Comparison of ENCODE assay signal across 12 cellular contexts in genomic region chr2:39434233-39434897, GRCh38. TPM values are rescaled to one million over a fixed set of nuclear protein-coding genes. Genes with fewer than 3 reads are reported as not detected.
DNase-seq lines count a peak whose midpoint lies in the region; ATAC-seq and TF ChIP-seq lines count a peak whose summit lies in the region.
"Had no signal": no experiment of that assay in that cellular context is flagged by ENCODE, and none has a peak within 500 bp of the region (broad histone marks: within the 10 kb centered on the region; RNA-seq: fewer than 3 reads in every experiment).

No MANE protein-coding gene starts in this region.

- CTCF ChIA-PET in HEK293T (lab: Yijun Ruan, JAX), result no interaction called here

- no peak overlapping the region for H3K9ac ChIP-seq in iPS-20b (ENCODE audit: low read depth, low read length)

- H3K4me3 Mint-ChIP-seq in activated T-cell treated with anti-CD3 and anti-CD28 coated beads, Interleukin-2, amount 50 U/mL, for 72 hours, result peak overlapping the region; percentile 2 to 16

- H3K9me3 Mint-ChIP-seq in activated T-cell treated with anti-CD3 and anti-CD28 coated beads, Interleukin-2, amount 50 U/mL, for 72 hours, result no peaks in the 10 kb centered on the region
- H3K9me3 Mint-ChIP-seq: effector memory CD8-positive, alpha-beta T cell had no signal

- peaks cover 6 to 30% of the 10 kb centered on the region in 2 donors for H3K4me1 ChIP-seq in ascending aorta
- peaks cover 53% of the 10 kb centered on the region for H3K4me1 ChIP-seq in iPS-20b (ENCODE audit: insufficient read depth, low read length)

- H3K27me3 ChIP-seq in ascending aorta (no peaks in the 10 kb centered on the region), iPS-20b (ENCODE audit: insufficient read depth, low read length) (no peaks in the 10 kb centered on the region)

- H3K27ac Mint-ChIP-seq in activated T-cell treated with anti-CD3 and anti-CD28 coated beads, Interleukin-2, amount 50 U/mL, for 72 hours, result no peak overlapping the region
- H3K27ac Mint-ChIP-seq: effector memory CD8-positive, alpha-beta T cell had no signal

- peak overlapping the region; percentile 10 to 16 for H3K27ac ChIP-seq in ascending aorta
- no peak overlapping the region for H3K27ac ChIP-seq in iPS-20b (ENCODE audit: low read length)

- no peaks in the 10 kb centered on the region for H3K36me3 ChIP-seq in ascending aorta
- H3K36me3 ChIP-seq in iPS-20b (ENCODE audit: insufficient read depth, low read depth, low read length), result no peaks in the 10 kb centered on the region

- H3K27me3 Mint-ChIP-seq in activated T-cell treated with anti-CD3 and anti-CD28 coated beads, Interleukin-2, amount 50 U/mL, for 72 hours (ENCODE audit: low read depth), result no peaks in the 10 kb centered on the region
- H3K27me3 Mint-ChIP-seq: effector memory CD8-positive, alpha-beta T cell had no signal

- POLR2A ChIA-PET in HEK293T (lab: Yijun Ruan, JAX), result no interaction called here

- peaks cover 1% of the 10 kb centered on the region in 2 donors for H3K36me3 Mint-ChIP-seq in activated T-cell treated with anti-CD3 and anti-CD28 coated beads, Interleukin-2, amount 50 U/mL, for 72 hours (ENCODE audit: insufficient read depth in 2 of 2)

- no peak for ATAC-seq in activated T-cell treated with anti-CD3 and anti-CD28 coated beads, Interleukin-2, amount 50 U/mL, for 72 hours (replicated peaks in 1 of 2)
- ATAC-seq in HG03460 (IDR thresholded peaks at IDR 0.05; ENCODE audit: unreplicated experiment), result no peak
- ATAC-seq: effector memory CD8-positive, alpha-beta T cell had no signal

- peaks cover 76% of the 10 kb centered on the region for H3K4me1 Mint-ChIP-seq in activated T-cell treated with anti-CD3 and anti-CD28 coated beads, Interleukin-2, amount 50 U/mL, for 72 hours (ENCODE audit: low read depth)

- DNase-seq in activated T-cell treated with anti-CD3 and anti-CD28 coated beads, Interleukin-2, amount 50 U/mL, for 72 hours, result no peak
- DNase-seq in activated T-cell treated with anti-CD3 and anti-CD28 coated beads for 4 hours (no peak), ascending aorta (ENCODE audit: low spot score in 2 of 2) (no peak), superior temporal gyrus (ENCODE audit: extremely low spot score) (peak; percentile 16), NCI-H774 (lab: John Stamatoyannopoulos, UW) (no peak), HEK293T (ENCODE audit: extremely low spot score) (no peak)
- DNase-seq: activated CD4-positive, CD25-positive, alpha-beta regulatory T cell treated with anti-CD3 and anti-CD28 coated beads, Interleukin-2, amount 50 U/mL, for 72 hours; effector memory CD8-positive, alpha-beta T cell; islet precursor cell; NCI-H1694 treated with DMSO at 0.1 percent for 48 hours had no signal

- no peak for TF ChIP-seq CTCF in ascending aorta (IDR thresholded peaks at IDR 0.05)

- peak overlapping the region; percentile 97 to 99 for H3K4me3 ChIP-seq in ascending aorta
- peak overlapping the region; percentile 95 for H3K4me3 ChIP-seq in iPS-20b (ENCODE audit: low read length)

- intact Hi-C loops in ascending aorta (cut with DNase I), result no loop called here

- H3K9me3 ChIP-seq in ascending aorta, result no peaks in the 10 kb centered on the region
- no peaks in the 10 kb centered on the region for H3K9me3 ChIP-seq in iPS-20b (ENCODE audit: insufficient read depth, low read depth, low read length)

TF ChIP-seq in HEK293T, 16 proteins besides CTCF, POLR2A, EP300 and RAD21:
- TF ChIP-seq PKNOX1 (IDR thresholded peaks at IDR 0.05) (no peak), TARDBP (IDR thresholded peaks at IDR 0.05) (no peak), CTBP1 (IDR thresholded peaks at IDR 0.05; ENCODE audit: borderline replicate concordance) (no peak), HDGF (IDR thresholded peaks at IDR 0.05; ENCODE audit: borderline replicate concordance) (no peak), L3MBTL2 (conservative IDR thresholded peaks at IDR 0.05) (no peak), ARNT (IDR thresholded peaks at IDR 0.05) (no peak), LEF1 (IDR thresholded peaks at IDR 0.05; ENCODE audit: borderline replicate concordance) (no peak), NFRKB (IDR thresholded peaks at IDR 0.05) (no peak), FOXK2 (IDR thresholded peaks at IDR 0.05) (no peak), SUZ12 (IDR thresholded peaks at IDR 0.05) (no peak), SP1 (IDR thresholded peaks at IDR 0.05) (no peak), FOXM1 (IDR thresholded peaks at IDR 0.05; ENCODE audit: borderline replicate concordance) (no peak), ZNF384 (IDR thresholded peaks at IDR 0.05) (no peak), ELF4 (IDR thresholded peaks at IDR 0.05) (no peak), FOXA1 (IDR thresholded peaks at IDR 0.05) (no peak), BHLHE40 (IDR thresholded peaks at IDR 0.05; ENCODE audit: borderline replicate concordance) (no peak)

RNA-seq across cellular contexts. Expression of gene MAP4K3, which starts 2.7 kb away (rescaled TPM):
- total RNA-seq in activated T-cell treated with anti-CD3 and anti-CD28 coated beads, Interleukin-2, amount 50 U/mL, for 72 hours, result 10 to 100 TPM; 14.6 to 17.1 TPM
- total RNA-seq in ascending aorta, result 34.1 TPM
